8 cellular contexts compared by ENCODE assay signal in the genomic region with DNA sequence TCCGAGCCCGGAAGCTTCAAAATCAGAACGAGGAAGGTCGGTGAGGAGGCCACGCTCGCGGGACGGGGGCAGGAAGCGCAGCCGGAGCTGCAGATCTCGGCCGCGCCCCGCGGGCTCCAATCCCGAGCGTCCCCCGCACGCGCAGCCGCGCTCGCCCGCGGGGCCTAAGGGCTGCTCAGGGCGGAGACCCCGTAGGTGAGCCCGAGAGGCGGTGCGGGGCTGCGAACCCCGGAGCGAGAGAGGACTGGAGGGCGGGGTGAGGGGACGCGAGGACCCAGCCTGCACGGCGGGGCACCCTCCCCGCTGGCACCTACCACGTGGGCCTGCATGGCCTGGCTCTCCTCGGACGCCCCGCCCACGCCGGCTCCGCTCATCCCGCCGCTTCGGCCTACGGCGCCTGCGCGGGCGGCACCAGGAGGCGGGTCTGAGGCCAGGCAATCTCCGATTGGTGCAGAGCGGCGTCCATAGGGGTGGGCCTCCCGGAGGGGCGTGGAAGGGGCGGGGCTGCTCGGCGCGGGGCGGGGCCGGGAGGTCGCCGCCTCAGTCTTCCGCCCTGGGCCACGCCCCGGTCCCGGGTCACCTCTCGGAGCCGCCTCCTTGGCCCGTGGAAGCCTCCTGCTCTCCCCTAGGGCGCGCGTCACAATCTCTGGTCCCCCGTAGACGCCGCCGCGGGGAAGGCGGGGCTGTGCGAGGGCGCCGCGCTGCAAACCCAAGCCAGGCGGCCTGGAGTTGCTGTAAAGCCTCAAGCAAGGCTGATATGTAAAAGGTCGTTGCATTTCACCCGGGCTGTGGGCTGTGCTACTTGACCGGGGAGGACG. TPM values are rescaled to one million over a fixed set of nuclear protein-coding genes. Genes with fewer than 3 reads are reported as not detected.
DNase-seq lines count a peak whose midpoint lies in the region; ATAC-seq and TF ChIP-seq lines count a peak whose summit lies in the region.

No MANE protein-coding gene starts in this region.

- H3K27me3 Mint-ChIP-seq in activated B cell treated with CpG ODN at 0.5 μM for 24 hours, result no peaks in the 10 kb centered on the region

- TF ChIP-seq CTCF in AG04449 (IDR thresholded peaks at IDR 0.05; ENCODE audit: insufficient read depth, low read length, missing control alignments) (no peak), activated B cell treated with CpG ODN at 0.5 μM for 24 hours (IDR thresholded peaks at IDR 0.05) (no peak)

- CTCF ChIA-PET in AG04449 (lab: Yijun Ruan, JAX), result no interaction called here
- CTCF ChIA-PET in activated B cell treated with CpG ODN at 0.5 μM for 24 hours (lab: Charles Lee), result interaction anchor here (1.0 kb wide), 1 partner anchor 270 kb away, joined by 3 read pairs; no protein-coding TSS in a partner anchor

- ATAC-seq in GM18873 (IDR thresholded peaks at IDR 0.05; ENCODE audit: low FRiP score, unreplicated experiment), result peak; percentile 78
- ATAC-seq in HG03135 (IDR thresholded peaks at IDR 0.05; ENCODE audit: unreplicated experiment), result peak; percentile 85
- ATAC-seq in activated B cell treated with CpG ODN at 0.5 μM for 24 hours (ENCODE audit: low read depth), result peak; percentile 85

- intact Hi-C loops in activated B cell treated with CpG ODN at 0.5 μM for 24 hours (cut with micrococcal nuclease), result loop anchor here (1.0 to 10.0 kb wide), 7 partner anchors 30 to 403 kb away; partner anchors contain the start of gene WDR45B

- H3K4me3 Mint-ChIP-seq in activated B cell treated with CpG ODN at 0.5 μM for 24 hours, result peak overlapping the region; percentile 79

- H3K4me1 Mint-ChIP-seq in activated B cell treated with CpG ODN at 0.5 μM for 24 hours, result peaks cover 31% of the 10 kb centered on the region

- H3K27ac ChIP-seq in caudate nucleus (ENCODE audit: low read depth, low read length), result peak overlapping the region; percentile 96

- DNase-seq in AG04449 (ENCODE audit: low read depth, low spot score) (peak; percentile 57), NCI-H2227 treated with DMSO at 0.1 percent for 48 hours (lab: John Stamatoyannopoulos, UW) (peak; percentile 96), activated B cell treated with CpG ODN at 0.5 μM for 24 hours (peak; percentile 97), caudate nucleus (lab: John Stamatoyannopoulos, UW) (peak; percentile 54 to 99 (median 95)), iris pigment epithelial cell (ENCODE audit: low read depth) (peak; percentile 96)
- DNase-seq in stimulated activated CD4-positive, alpha-beta T cell treated with anti-CD3 and anti-CD28 coated beads, Interleukin-12 subunit alpha, Interleukin-12 subunit beta, amount 100 ng/mL, for 24 hours (ENCODE audit: low read depth in 2 of 2), result peak; percentile 94 to 96

- peaks cover 4% of the 10 kb centered on the region for H3K36me3 Mint-ChIP-seq in activated B cell treated with CpG ODN at 0.5 μM for 24 hours (ENCODE audit: low read depth)

- peak overlapping the region; percentile 73 for H3K4me3 ChIP-seq in AG04449 (ENCODE audit: low read depth, low read length)

- H3K9me3 Mint-ChIP-seq in activated B cell treated with CpG ODN at 0.5 μM for 24 hours, result peaks cover 2% of the 10 kb centered on the region

- H3K27ac Mint-ChIP-seq in activated B cell treated with CpG ODN at 0.5 μM for 24 hours, result peak overlapping the region; percentile 78

- POLR2A ChIA-PET in AG04449 (lab: Yijun Ruan, JAX), result interaction anchor here (0.7 kb wide), 1 partner anchor 32 kb away, joined by 3 read pairs; no protein-coding TSS in a partner anchor
- POLR2A ChIA-PET in activated B cell treated with CpG ODN at 0.5 μM for 24 hours (lab: Charles Lee), result interaction anchor here (0.9 to 1.1 kb wide), 4 partner anchors 28 to 188 kb away, joined by 3 to 6 read pairs (median 4); partner anchors contain the start of gene METRNL

RNA-seq across cellular contexts. Expression of gene METRNL, which starts 27.8 kb away (rescaled TPM):
- total RNA-seq in activated B cell treated with CpG ODN at 0.5 μM for 24 hours, result 10.7 and 11.7 TPM in 2 replicates

Comparison
In these comparisons a context has a peak if more than half of its experiments do, and no peak if none do; other contexts are left out.
1. Peak in every context shown above with its lines: DNase-seq, ATAC-seq, H3K4me3 ChIP-seq and H3K27ac ChIP-seq.